8 cellular contexts compared by ENCODE assay signal in genomic region chr11:65662247-65662801, GRCh38. TPM values are rescaled to one million over a fixed set of nuclear protein-coding genes. Genes with fewer than 3 reads are reported as not detected.
DNase-seq lines count a peak whose midpoint lies in the region; ATAC-seq and TF ChIP-seq lines count a peak whose summit lies in the region.

No MANE protein-coding gene starts in this region.

- H4K8ac ChIP-seq in trophoblast cell (ENCODE audit: low read depth, low read length): peak overlapping the region; percentile 81

- H3K4me1 Mint-ChIP-seq in activated CD4-positive, alpha-beta T cell treated with anti-CD3 and anti-CD28 coated beads for 36 hours: peaks cover 44% of the 10 kb centered on the region

- no peak overlapping the region for H2BK12ac ChIP-seq in trophoblast cell (ENCODE audit: low read length)

- peak overlapping the region; percentile 70; the same call in 1 of the 2 replicates for H2AFZ ChIP-seq in PC-9
- no peak overlapping the region for H2AFZ ChIP-seq in trophoblast cell (ENCODE audit: insufficient read depth, low read length, poor library complexity)

- peak overlapping the region; percentile 88 for H3K18ac ChIP-seq in trophoblast cell (ENCODE audit: low read length)

- peaks cover 6% of the 10 kb centered on the region for H4K20me1 ChIP-seq in PC-9 (ENCODE audit: insufficient read depth)

- H3K27ac Mint-ChIP-seq in activated CD4-positive, alpha-beta T cell treated with anti-CD3 and anti-CD28 coated beads for 36 hours: peak overlapping the region; percentile 83

- H3K36me3 ChIP-seq in PC-9 (ENCODE audit: low read depth): peaks cover 36% of the 10 kb centered on the region
- peaks cover 28 to 29% of the 10 kb centered on the region in 2 donors for H3K36me3 ChIP-seq in esophagus (ENCODE audit: control insufficient read depth in 2 of 2, insufficient read depth in 2 of 2, low read length in 1 of 2)
- peaks cover 31 to 41% of the 10 kb centered on the region in 2 experiments for H3K36me3 ChIP-seq in trophoblast cell (ENCODE audit: control insufficient read depth in 1 of 2, insufficient read depth in 2 of 2, low read length in 2 of 2)

- no peaks in the 10 kb centered on the region for H3K9me3 Mint-ChIP-seq in activated CD4-positive, alpha-beta T cell treated with anti-CD3 and anti-CD28 coated beads for 36 hours (ENCODE audit: low read depth)

- H3K27me3 Mint-ChIP-seq in activated CD4-positive, alpha-beta T cell treated with anti-CD3 and anti-CD28 coated beads for 36 hours: no peaks in the 10 kb centered on the region

- H3K27me3 ChIP-seq in PC-9 (ENCODE audit: insufficient read depth, low read depth): no peaks in the 10 kb centered on the region
- H3K27me3 ChIP-seq in esophagus (ENCODE audit: control insufficient read depth in 1 of 2, insufficient read depth in 2 of 2, low read length in 2 of 2): no peaks in the 10 kb centered on the region
- H3K27me3 ChIP-seq in trophoblast cell (ENCODE audit: insufficient read depth, low read length): no peaks in the 10 kb centered on the region

- H3K4me2 ChIP-seq in PC-9 (peak overlapping the region; percentile 97), trophoblast cell (ENCODE audit: low read length) (peak overlapping the region; percentile 62)

- peak overlapping the region; percentile 85 for H2BK5ac ChIP-seq in trophoblast cell (ENCODE audit: low read depth, low read length, poor library complexity)

- peak overlapping the region; percentile 74 for H4K91ac ChIP-seq in trophoblast cell (ENCODE audit: low read depth, low read length)

- peak overlapping the region; percentile 64 for H2BK120ac ChIP-seq in trophoblast cell (ENCODE audit: insufficient read depth, low read length, poor library complexity)

- ATAC-seq in activated CD4-positive, alpha-beta T cell treated with anti-CD3 and anti-CD28 coated beads for 36 hours: peak; percentile 16
- ATAC-seq in GM18520 (IDR thresholded peaks at IDR 0.05; ENCODE audit: unreplicated experiment): no peak

- peak overlapping the region; percentile 36 for H2AK5ac ChIP-seq in trophoblast cell (ENCODE audit: low read length)

- H3K4ac ChIP-seq in trophoblast cell (ENCODE audit: low read depth, low read length): peak overlapping the region; percentile 77

- peaks cover 24% of the 10 kb centered on the region for H3K79me2 ChIP-seq in PC-9 (ENCODE audit: low read depth)
- H3K79me2 ChIP-seq in trophoblast cell (ENCODE audit: control insufficient read depth, insufficient read depth, low read length, poor library complexity): peaks cover 14% of the 10 kb centered on the region

- peak overlapping the region; percentile 40; the same call in 1 of the 2 replicates for H3K27ac ChIP-seq in PC-9
- peak overlapping the region; percentile 99 to 100 for H3K27ac ChIP-seq in esophagus (ENCODE audit: low read depth in 2 of 2, low read length in 1 of 2)
- H3K27ac ChIP-seq in trophoblast cell (ENCODE audit: low read depth, low read length): peak overlapping the region; percentile 81

- H3K9ac ChIP-seq in trophoblast cell (ENCODE audit: low read length): peak overlapping the region; percentile 81

- H3K23ac ChIP-seq in trophoblast cell (ENCODE audit: low read length): no peak overlapping the region

- H3K4me3 ChIP-seq in PC-9 (peak overlapping the region; percentile 99), esophagus (ENCODE audit: low read depth in 1 of 2, low read length in 2 of 2) (peak overlapping the region; percentile 67 to 93), trophoblast cell (ENCODE audit: low read depth, low read length) (peak overlapping the region; percentile 96)

- intact Hi-C loops in activated CD4-positive, alpha-beta T cell treated with anti-CD3 and anti-CD28 coated beads for 36 hours (cut with DNase I, micrococcal nuclease): loop anchor here (1.0 to 5.0 kb wide), 7 partner anchors 9 to 240 kb away; partner anchors contain the start of genes AP5B1 (in 1 of the 2), EHBP1L1 (in 1 of the 2), KAT5 (in 1 of the 2) and NEAT1 (in 1 of the 2)
- intact Hi-C loops in PC-9 (cut with micrococcal nuclease; ENCODE audit: unreplicated experiment): no loop called here

- peak overlapping the region; percentile 86 for H3K14ac ChIP-seq in trophoblast cell (ENCODE audit: low read length)

- H3K36me3 Mint-ChIP-seq in activated CD4-positive, alpha-beta T cell treated with anti-CD3 and anti-CD28 coated beads for 36 hours (ENCODE audit: low read depth): peaks cover 45% of the 10 kb centered on the region

- TSS peak; percentile 64 for BruUV-seq in PC-9 (replicated peaks; lab: Mats Ljungman, UMichigan)

- CTCF ChIA-PET in activated CD4-positive, alpha-beta T cell treated with anti-CD3 and anti-CD28 coated beads for 36 hours (lab: Charles Lee): interaction anchor here (0.6 to 1.4 kb wide), 4 partner anchors 9 to 223 kb away, joined by 3 read pairs; no protein-coding TSS in a partner anchor
- CTCF ChIA-PET in PC-9 (lab: Charles Lee): no interaction called here

- peak overlapping the region; percentile 84 for H4K12ac ChIP-seq in trophoblast cell (ENCODE audit: low read depth, low read length)

- no peak for TF ChIP-seq CTCF in PC-9 (conservative IDR thresholded peaks at IDR 0.05)

- no peaks in the 10 kb centered on the region for H3K9me3 ChIP-seq in PC-9 (ENCODE audit: insufficient read depth, low read depth)
- no peaks in the 10 kb centered on the region for H3K9me3 ChIP-seq in esophagus (ENCODE audit: control insufficient read depth in 2 of 2, insufficient read depth in 1 of 2, low read depth in 1 of 2, low read length in 1 of 2)
- no peaks in the 10 kb centered on the region for H3K9me3 ChIP-seq in trophoblast cell (ENCODE audit: insufficient read depth, low read depth, low read length)

- WGBS in esophagus, 2 donors: 0 to 1% methylated on average over 23 to 29 of the region's 29 CpGs
- WGBS in trophoblast cell (ENCODE audit: extremely low coverage, insufficient coverage, insufficient read length): no CpG with 5 or more reads among the region's 29 CpGs

- H3K9me2 ChIP-seq in PC-9 (ENCODE audit: insufficient read depth): no peaks in the 10 kb centered on the region

- peaks cover 15% of the 10 kb centered on the region for H3K79me1 ChIP-seq in trophoblast cell (ENCODE audit: low read length)

- DNase-seq in activated CD4-positive, alpha-beta T cell treated with anti-CD3 and anti-CD28 coated beads for 36 hours: no peak
- DNase-seq in activated CD4-positive, alpha-beta T cell treated with anti-CD3 and anti-CD28 coated beads, Interleukin-2, amount 50 U/mL, for 1 hour: no peak
- no peak for DNase-seq in PC-9
- DNase-seq in trophoblast cell: peak in 1 of 2 donors; percentile 21
- DNase-seq in DMS 273 (lab: John Stamatoyannopoulos, UW; ENCODE audit: unreplicated experiment): no peak
- no peak for DNase-seq in SIG-M5 (lab: John Stamatoyannopoulos, UW)

- H3K4me1 ChIP-seq in PC-9 (replicated peaks; ENCODE audit: insufficient read depth) (peaks cover 20% of the 10 kb centered on the region), esophagus (ENCODE audit: control insufficient read depth in 2 of 2, insufficient read depth in 2 of 2, low read length in 1 of 2) (peaks cover 6% of the 10 kb centered on the region in 2 donors), trophoblast cell (ENCODE audit: control insufficient read depth in 1 of 2, insufficient read depth in 2 of 2, low read length in 2 of 2) (peaks cover 5 to 9% of the 10 kb centered on the region in 2 experiments)

- H3F3A ChIP-seq in PC-9 (ENCODE audit: insufficient read depth, low read depth): peaks cover 14% of the 10 kb centered on the region

- POLR2A ChIA-PET in activated CD4-positive, alpha-beta T cell treated with anti-CD3 and anti-CD28 coated beads for 36 hours (lab: Charles Lee): interaction anchor here (0.7 to 1.6 kb wide), 3 partner anchors 9 to 86 kb away, joined by 3 to 16 read pairs (median 3); no protein-coding TSS in a partner anchor
- POLR2A ChIA-PET in PC-9 (lab: Charles Lee; ENCODE audit: unreplicated experiment): interaction anchor here (0.6 to 1.0 kb wide), 5 partner anchors 50 to 226 kb away, joined by 4 to 19 read pairs (median 5); partner anchors contain the start of gene FIBP

- H3K4me3 Mint-ChIP-seq in activated CD4-positive, alpha-beta T cell treated with anti-CD3 and anti-CD28 coated beads for 36 hours: peak overlapping the region; percentile 83

RNA-seq across cellular contexts. Expression of gene RELA, which starts 0.4 kb away (rescaled TPM):
- 100 to 1,000 TPM in 1 of 2 experiments, 10 to 100 TPM in 1; 76.9 to 109 TPM for total RNA-seq in activated CD4-positive, alpha-beta T cell treated with anti-CD3 and anti-CD28 coated beads for 36 hours
- total RNA-seq in PC-9 (2021): 59.5 and 86.8 TPM in 2 replicates
- polyA plus RNA-seq in esophagus: 10 to 100 TPM; 39.6 to 40.0 TPM
- polyA plus RNA-seq in trophoblast cell (2013): 69.3 and 74.1 TPM in 2 replicates

RNA-seq across cellular contexts. Expression of gene SIPA1, which starts 24.4 kb away (rescaled TPM):
- 100 to 1,000 TPM; 181 to 202 TPM for total RNA-seq in activated CD4-positive, alpha-beta T cell treated with anti-CD3 and anti-CD28 coated beads for 36 hours
- 65.6 and 81.3 TPM in 2 replicates for total RNA-seq in PC-9 (2021)
- polyA plus RNA-seq in esophagus: 10 to 100 TPM; 22.8 to 32.5 TPM
- 25.5 and 28.2 TPM in 2 replicates for polyA plus RNA-seq in trophoblast cell (2013)

RNA-seq across cellular contexts. Expression of gene PCNX3, which starts 46.7 kb away (rescaled TPM):
- total RNA-seq in activated CD4-positive, alpha-beta T cell treated with anti-CD3 and anti-CD28 coated beads for 36 hours: 10 to 100 TPM; 27.9 to 30.7 TPM
- 76.9 and 85.9 TPM in 2 replicates for total RNA-seq in PC-9 (2021)
- 10 to 100 TPM; 15.0 to 16.1 TPM for polyA plus RNA-seq in esophagus
- 26.5 TPM in 2 replicates for polyA plus RNA-seq in trophoblast cell (2013)

RNA-seq across cellular contexts. Expression of gene MAP3K11, which starts 48.3 kb away (rescaled TPM):
- total RNA-seq in activated CD4-positive, alpha-beta T cell treated with anti-CD3 and anti-CD28 coated beads for 36 hours: 10 to 100 TPM; 47.4 to 54.3 TPM
- 87.2 and 90.3 TPM in 2 replicates for total RNA-seq in PC-9 (2021)
- 10 to 100 TPM; 25.7 to 35.2 TPM for polyA plus RNA-seq in esophagus
- polyA plus RNA-seq in trophoblast cell (2013): 50.2 and 51.4 TPM in 2 replicates

RNA-seq across cellular contexts. Expression of gene KAT5, which starts 49.7 kb away (rescaled TPM):
- total RNA-seq in activated CD4-positive, alpha-beta T cell treated with anti-CD3 and anti-CD28 coated beads for 36 hours: 10 to 100 TPM; 56.5 to 65.1 TPM
- total RNA-seq in PC-9 (2021): 49.6 and 57.1 TPM in 2 replicates
- polyA plus RNA-seq in esophagus: 10 to 100 TPM; 55.6 to 60.3 TPM
- polyA plus RNA-seq in trophoblast cell (2013): 26.9 and 28.6 TPM in 2 replicates

Comparison
In these comparisons a context has a peak if more than half of its experiments do, and no peak if none do; other contexts are left out.
1. H3K27ac ChIP-seq: peak in every context shown above with its lines; median percentile 100 in esophagus; 81 in trophoblast cell; 40 in PC-9.